8 cellular contexts compared by ENCODE assay signal in genomic region chr3:49469876-49470713, GRCh38. TPM values are rescaled to one million over a fixed set of nuclear protein-coding genes. Genes with fewer than 3 reads are reported as not detected.
DNase-seq lines count a peak whose midpoint lies in the region; ATAC-seq and TF ChIP-seq lines count a peak whose summit lies in the region.

Gene DAG1 (plus strand): TSS chr3:49470267. CDS start chr3:49510535, 40,268 bp downstream.

- no peaks in the 10 kb centered on the region for H4K20me1 ChIP-seq in PC-3 (ENCODE audit: low read length)

- intact Hi-C loops in PC-3 (cut with micrococcal nuclease) = loop anchor here (1.0 to 10.0 kb wide), 3 partner anchors 55 to 202 kb away; partner anchors contain the start of genes APEH and TCTA

- H3K27ac ChIP-seq in PC-3 (ENCODE audit: low read length) = peak within 1 kb of the TSS; percentile 78
- H3K27ac ChIP-seq in epithelial cell of prostate = peak within 1 kb of the TSS; percentile 95

- no peak for TF ChIP-seq CTCF in PC-3 (conservative IDR thresholded peaks at IDR 0.05; ENCODE audit: low read depth, low read length)

- peaks cover 42% of the 10 kb centered on the region for H3K79me2 ChIP-seq in PC-3 (ENCODE audit: low read length)

- H3K9ac ChIP-seq in PC-3 (ENCODE audit: low read length) = peak within 1 kb of the TSS; percentile 78

- H3F3A ChIP-seq in PC-3 (ENCODE audit: low read length, unreplicated experiment) = no peaks in the 10 kb centered on the region

- H3K4me1 ChIP-seq in PC-3 (ENCODE audit: insufficient read depth, low read length) = peaks cover 20% of the 10 kb centered on the region

- H3K36me3 ChIP-seq in PC-3 (ENCODE audit: low read depth, low read length) = no peaks in the 10 kb centered on the region

- BruUV-seq in PC-3 (replicated peaks; lab: Mats Ljungman, UMichigan) = no TSS peak

- peak within 1 kb of the TSS; percentile 80 for H2AFZ ChIP-seq in PC-3 (ENCODE audit: low read length)

- POLR2A ChIA-PET in PC-3 (lab: Charles Lee; ENCODE audit: unreplicated experiment) = interaction anchor here (0.5 to 1.3 kb wide), 11 partner anchors 24 to 455 kb away, joined by 3 to 23 read pairs (median 6); partner anchors contain the start of gene RHOA

- peak; percentile 80 for DNase-seq in DMS153 (lab: John Stamatoyannopoulos, UW)
- peak; percentile 94 for DNase-seq in Jurkat, Clone E6-1 (ENCODE audit: low read depth, low spot score)
- DNase-seq in PC-3 = peak; percentile 98
- DNase-seq in activated T-cell treated with anti-CD3 and anti-CD28 coated beads for 48 hours (ENCODE audit: low read depth) = peak; percentile 98
- DNase-seq in epithelial cell of prostate (ENCODE audit: low read depth, low spot score) = peak; percentile 88
- peak; percentile 98 for DNase-seq in mucosa of gallbladder (ENCODE audit: low spot score)
- DNase-seq in stimulated activated CD8-positive, alpha-beta memory T cell treated with anti-CD3 and anti-CD28 coated beads, Interleukin-4, amount 100 ng/mL, for 24 hours (ENCODE audit: low read depth) = peak; percentile 94

- ATAC-seq in GM21619 (IDR thresholded peaks at IDR 0.05; ENCODE audit: unreplicated experiment) = peak; percentile 75
- peak; percentile 86 for ATAC-seq in PC-3

- no peaks in the 10 kb centered on the region for H3K9me2 ChIP-seq in PC-3 (replicated peaks; ENCODE audit: low read length)

- no peaks in the 10 kb centered on the region for H3K27me3 ChIP-seq in PC-3 (ENCODE audit: low read length)

- H3K9me3 ChIP-seq in PC-3 (ENCODE audit: low read length) = no peaks in the 10 kb centered on the region

- H3K4me2 ChIP-seq in PC-3 (ENCODE audit: low read length) = peak within 1 kb of the TSS; percentile 84

- peak within 1 kb of the TSS; percentile 87 for H3K4me3 ChIP-seq in Jurkat, Clone E6-1 (ENCODE audit: low read length)
- H3K4me3 ChIP-seq in PC-3 (ENCODE audit: low read length) = peak within 1 kb of the TSS; percentile 72

- CTCF ChIA-PET in PC-3 (lab: Charles Lee) = interaction anchor here (0.6 to 1.4 kb wide), 7 partner anchors 16 to 381 kb away, joined by 3 to 13 read pairs (median 7); no protein-coding TSS in a partner anchor

RNA-seq across cellular contexts. Expression of gene DAG1, which starts in this region (rescaled TPM):
- 4.0 TPM for polyA plus RNA-seq in Jurkat, Clone E6-1 (2012; ENCODE audit: insufficient read depth, insufficient read length)
- 111 and 114 TPM in 2 replicates for total RNA-seq in PC-3 (2014; rRNA removed)
- 139 TPM for total RNA-seq in mucosa of gallbladder

Comparison
In these comparisons a context has a peak if more than half of its experiments do, and no peak if none do; other contexts are left out.
1. Peak in every context shown above with its lines: DNase-seq, ATAC-seq, H3K4me3 ChIP-seq and H3K27ac ChIP-seq.